In the genomic region with DNA sequence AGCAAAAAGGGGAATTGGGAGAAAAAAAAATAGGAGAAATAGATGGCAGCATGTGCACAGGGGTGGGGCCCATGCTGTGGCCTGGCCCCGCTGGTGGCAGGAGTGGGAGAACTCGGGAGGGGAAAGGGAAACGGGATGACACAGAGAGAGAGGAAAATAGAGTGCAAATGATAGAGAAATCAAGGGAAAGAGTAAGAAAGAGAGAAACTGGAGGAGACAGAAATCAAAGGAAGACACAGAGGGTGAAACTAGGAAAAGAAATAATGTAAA, we compare ENCODE assay signal across 1 cellular context.
TF ChIP-seq lines count a peak whose summit lies in the region.

No MANE protein-coding gene starts in this region.

TF ChIP-seq in SK-N-SH, 30 proteins besides CTCF, POLR2A, EP300 and RAD21:
- TF ChIP-seq ZBTB33 (IDR thresholded peaks at IDR 0.05; ENCODE audit: borderline replicate concordance, low read depth), result no peak
- TF ChIP-seq POLR2AphosphoS5 (IDR thresholded peaks at IDR 0.05; ENCODE audit: low read depth, low read length), result no peak
- TF ChIP-seq TEAD4 (IDR thresholded peaks at IDR 0.05; ENCODE audit: borderline replicate concordance, insufficient read depth), result no peak
- TF ChIP-seq CHD2 (IDR thresholded peaks at IDR 0.05; ENCODE audit: low read length, partially characterized antibody), result no peak
- TF ChIP-seq FOXM1 (IDR thresholded peaks at IDR 0.05; ENCODE audit: low read depth), result no peak
- TF ChIP-seq JUND (IDR thresholded peaks at IDR 0.05), result no peak
- no peak for TF ChIP-seq ELF1 (IDR thresholded peaks at IDR 0.05)
- no peak for TF ChIP-seq RFX5 (IDR thresholded peaks at IDR 0.05; ENCODE audit: low read length)
- no peak for TF ChIP-seq RXRA (IDR thresholded peaks at IDR 0.05; ENCODE audit: borderline replicate concordance, low read depth)
- no peak for TF ChIP-seq TCF12 (IDR thresholded peaks at IDR 0.05)
- no peak for TF ChIP-seq NFIC (IDR thresholded peaks at IDR 0.05; ENCODE audit: borderline replicate concordance)
- no peak for TF ChIP-seq GATA2 (CRISPR knock-in tag; IDR thresholded peaks at IDR 0.05)
- TF ChIP-seq MAX (IDR thresholded peaks at IDR 0.05; ENCODE audit: low read depth), result no peak
- TF ChIP-seq REST (IDR thresholded peaks at IDR 0.05; ENCODE audit: low read depth, low read length), result no peak
- no peak for TF ChIP-seq EZH2phosphoT487 (IDR thresholded peaks at IDR 0.05; ENCODE audit: borderline replicate concordance, low read depth)
- no peak for TF ChIP-seq IRF3 (IDR thresholded peaks at IDR 0.05; ENCODE audit: low read depth, low read length)
- no peak for TF ChIP-seq YY1 (IDR thresholded peaks at IDR 0.05; ENCODE audit: low read depth)
- no peak for TF ChIP-seq PBX3 (IDR thresholded peaks at IDR 0.05)
- no peak for TF ChIP-seq USF1 (IDR thresholded peaks at IDR 0.05; ENCODE audit: borderline replicate concordance, low read depth)
TF ChIP-seq in SK-N-SH: peak in this region for 0.
